1 cellular context compared by ENCODE assay signal in genomic region chr7:1719256-1719655, GRCh38. TPM values are rescaled to one million over a fixed set of nuclear protein-coding genes. Genes with fewer than 3 reads are reported as not detected.
"Had no signal": no experiment of that assay in that cellular context is flagged by ENCODE, and none has a peak within 500 bp of the region (broad histone marks: within the 10 kb centered on the region; RNA-seq: fewer than 3 reads in every experiment).

No MANE protein-coding gene starts in this region.

RNA-seq across cellular contexts. Expression of gene ELFN1, which starts 49.2 kb away (rescaled TPM):
- polyA plus RNA-seq: naive thymus-derived CD4-positive, alpha-beta T cell had no signal
